Comparison of ENCODE assay signal across 2 cellular contexts in the genomic region with DNA sequence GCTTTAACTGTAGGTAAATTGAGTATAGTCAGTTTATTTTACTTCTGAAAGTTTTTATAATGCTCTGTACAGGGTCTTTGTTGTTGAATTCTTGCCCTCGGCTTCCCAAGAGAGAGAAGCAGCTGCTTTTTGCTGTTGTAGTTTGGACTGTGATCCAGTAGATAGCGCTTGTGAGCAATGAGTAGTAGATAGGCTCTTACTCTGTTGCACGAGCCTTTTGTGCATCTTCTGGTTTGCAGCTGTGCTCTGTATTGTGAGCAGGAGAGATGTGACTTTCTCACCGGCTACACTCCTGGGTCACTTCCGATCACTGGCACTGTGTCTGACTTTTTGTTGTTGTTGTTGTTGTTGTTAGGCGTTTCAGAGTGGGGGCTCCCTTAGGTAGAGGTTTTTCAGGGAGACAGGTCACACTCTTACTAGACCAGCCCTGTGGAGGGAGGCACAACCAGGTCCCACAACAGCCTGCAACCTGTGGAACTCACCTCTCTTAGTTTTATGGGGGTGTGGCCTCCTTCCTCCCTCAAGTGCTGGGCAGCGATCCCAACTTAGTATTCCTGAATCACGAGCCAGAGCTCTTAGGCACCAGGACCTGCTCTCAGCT.
TF ChIP-seq lines count a peak whose summit lies in the region.

No MANE protein-coding gene starts in this region.

TF ChIP-seq in GM23338, 12 proteins besides CTCF, POLR2A, EP300 and RAD21 (continued from another document):
- TF ChIP-seq, protein P1, sequence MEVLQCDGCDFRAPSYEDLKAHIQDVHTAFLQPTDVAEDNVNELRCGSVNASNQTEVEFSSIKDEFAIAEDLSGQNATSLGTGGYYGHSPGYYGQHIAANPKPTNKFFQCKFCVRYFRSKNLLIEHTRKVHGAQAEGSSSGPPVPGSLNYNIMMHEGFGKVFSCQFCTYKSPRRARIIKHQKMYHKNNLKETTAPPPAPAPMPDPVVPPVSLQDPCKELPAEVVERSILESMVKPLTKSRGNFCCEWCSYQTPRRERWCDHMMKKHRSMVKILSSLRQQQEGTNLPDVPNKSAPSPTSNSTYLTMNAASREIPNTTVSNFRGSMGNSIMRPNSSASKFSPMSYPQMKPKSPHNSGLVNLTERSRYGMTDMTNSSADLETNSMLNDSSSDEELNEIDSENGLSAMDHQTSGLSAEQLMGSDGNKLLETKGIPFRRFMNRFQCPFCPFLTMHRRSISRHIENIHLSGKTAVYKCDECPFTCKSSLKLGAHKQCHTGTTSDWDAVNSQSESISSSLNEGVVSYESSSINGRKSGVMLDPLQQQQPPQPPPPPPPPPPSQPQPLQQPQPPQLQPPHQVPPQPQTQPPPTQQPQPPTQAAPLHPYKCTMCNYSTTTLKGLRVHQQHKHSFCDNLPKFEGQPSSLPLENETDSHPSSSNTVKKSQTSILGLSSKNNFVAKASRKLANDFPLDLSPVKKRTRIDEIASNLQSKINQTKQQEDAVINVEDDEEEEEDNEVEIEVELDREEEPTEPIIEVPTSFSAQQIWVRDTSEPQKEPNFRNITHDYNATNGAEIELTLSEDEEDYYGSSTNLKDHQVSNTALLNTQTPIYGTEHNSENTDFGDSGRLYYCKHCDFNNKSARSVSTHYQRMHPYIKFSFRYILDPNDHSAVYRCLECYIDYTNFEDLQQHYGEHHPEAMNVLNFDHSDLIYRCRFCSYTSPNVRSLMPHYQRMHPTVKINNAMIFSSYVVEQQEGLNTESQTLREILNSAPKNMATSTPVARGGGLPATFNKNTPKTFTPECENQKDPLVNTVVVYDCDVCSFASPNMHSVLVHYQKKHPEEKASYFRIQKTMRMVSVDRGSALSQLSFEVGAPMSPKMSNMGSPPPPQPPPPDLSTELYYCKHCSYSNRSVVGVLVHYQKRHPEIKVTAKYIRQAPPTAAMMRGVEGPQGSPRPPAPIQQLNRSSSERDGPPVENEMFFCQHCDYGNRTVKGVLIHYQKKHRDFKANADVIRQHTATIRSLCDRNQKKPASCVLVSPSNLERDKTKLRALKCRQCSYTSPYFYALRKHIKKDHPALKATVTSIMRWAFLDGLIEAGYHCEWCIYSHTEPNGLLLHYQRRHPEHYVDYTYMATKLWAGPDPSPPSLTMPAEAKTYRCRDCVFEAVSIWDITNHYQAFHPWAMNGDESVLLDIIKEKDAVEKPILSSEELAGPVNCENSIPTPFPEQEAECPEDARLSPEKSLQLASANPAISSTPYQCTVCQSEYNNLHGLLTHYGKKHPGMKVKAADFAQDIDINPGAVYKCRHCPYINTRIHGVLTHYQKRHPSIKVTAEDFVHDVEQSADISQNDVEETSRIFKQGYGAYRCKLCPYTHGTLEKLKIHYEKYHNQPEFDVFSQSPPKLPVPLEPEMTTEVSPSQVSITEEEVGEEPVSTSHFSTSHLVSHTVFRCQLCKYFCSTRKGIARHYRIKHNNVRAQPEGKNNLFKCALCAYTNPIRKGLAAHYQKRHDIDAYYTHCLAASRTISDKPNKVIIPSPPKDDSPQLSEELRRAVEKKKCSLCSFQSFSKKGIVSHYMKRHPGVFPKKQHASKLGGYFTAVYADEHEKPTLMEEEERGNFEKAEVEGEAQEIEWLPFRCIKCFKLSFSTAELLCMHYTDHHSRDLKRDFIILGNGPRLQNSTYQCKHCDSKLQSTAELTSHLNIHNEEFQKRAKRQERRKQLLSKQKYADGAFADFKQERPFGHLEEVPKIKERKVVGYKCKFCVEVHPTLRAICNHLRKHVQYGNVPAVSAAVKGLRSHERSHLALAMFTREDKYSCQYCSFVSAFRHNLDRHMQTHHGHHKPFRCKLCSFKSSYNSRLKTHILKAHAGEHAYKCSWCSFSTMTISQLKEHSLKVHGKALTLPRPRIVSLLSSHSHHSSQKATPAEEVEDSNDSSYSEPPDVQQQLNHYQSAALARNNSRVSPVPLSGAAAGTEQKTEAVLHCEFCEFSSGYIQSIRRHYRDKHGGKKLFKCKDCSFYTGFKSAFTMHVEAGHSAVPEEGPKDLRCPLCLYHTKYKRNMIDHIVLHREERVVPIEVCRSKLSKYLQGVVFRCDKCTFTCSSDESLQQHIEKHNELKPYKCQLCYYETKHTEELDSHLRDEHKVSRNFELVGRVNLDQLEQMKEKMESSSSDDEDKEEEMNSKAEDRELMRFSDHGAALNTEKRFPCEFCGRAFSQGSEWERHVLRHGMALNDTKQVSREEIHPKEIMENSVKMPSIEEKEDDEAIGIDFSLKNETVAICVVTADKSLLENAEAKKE (CRISPR knock-in tag; IDR thresholded peaks at IDR 0.05) = 0 out of 2 replicates have a peak, but pooled peaks have one; percentile 41

TF ChIP-seq in WTC11, 78 proteins besides CTCF, POLR2A, EP300 and RAD21 (continued from another document):
- TF ChIP-seq, protein P2, sequence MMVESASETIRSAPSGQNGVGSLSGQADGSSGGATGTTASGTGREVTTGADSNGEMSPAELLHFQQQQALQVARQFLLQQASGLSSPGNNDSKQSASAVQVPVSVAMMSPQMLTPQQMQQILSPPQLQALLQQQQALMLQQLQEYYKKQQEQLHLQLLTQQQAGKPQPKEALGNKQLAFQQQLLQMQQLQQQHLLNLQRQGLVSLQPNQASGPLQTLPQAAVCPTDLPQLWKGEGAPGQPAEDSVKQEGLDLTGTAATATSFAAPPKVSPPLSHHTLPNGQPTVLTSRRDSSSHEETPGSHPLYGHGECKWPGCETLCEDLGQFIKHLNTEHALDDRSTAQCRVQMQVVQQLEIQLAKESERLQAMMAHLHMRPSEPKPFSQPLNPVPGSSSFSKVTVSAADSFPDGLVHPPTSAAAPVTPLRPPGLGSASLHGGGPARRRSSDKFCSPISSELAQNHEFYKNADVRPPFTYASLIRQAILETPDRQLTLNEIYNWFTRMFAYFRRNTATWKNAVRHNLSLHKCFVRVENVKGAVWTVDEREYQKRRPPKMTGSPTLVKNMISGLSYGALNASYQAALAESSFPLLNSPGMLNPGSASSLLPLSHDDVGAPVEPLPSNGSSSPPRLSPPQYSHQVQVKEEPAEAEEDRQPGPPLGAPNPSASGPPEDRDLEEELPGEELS (CRISPR knock-in tag; IDR thresholded peaks at IDR 0.05) = no peak
- TF ChIP-seq ZNF263 (CRISPR knock-in tag; IDR thresholded peaks at IDR 0.05; ENCODE audit: low read depth) (no peak), JUN (CRISPR knock-in tag; IDR thresholded peaks at IDR 0.05) (no peak)
